In genomic region chr9:90007516-90008430, GRCh38 we compare ENCODE assay signal across 14 cellular contexts.
DNase-seq lines count a peak whose midpoint lies in the region; ATAC-seq and TF ChIP-seq lines count a peak whose summit lies in the region.
"Had no signal": no experiment of that assay in that cellular context is flagged by ENCODE, and none has a peak within 500 bp of the region (broad histone marks: within the 10 kb centered on the region; RNA-seq: fewer than 3 reads in every experiment).

No MANE protein-coding gene starts in this region.

- H3K9me3 Mint-ChIP-seq in effector memory CD8-positive, alpha-beta T cell: no peaks in the 10 kb centered on the region

- no peak overlapping the region for H3K4me3 ChIP-seq in fibroblast of pulmonary artery (replicated peaks; ENCODE audit: low read depth, low read length)
- no peak overlapping the region for H3K4me3 ChIP-seq in psoas muscle
- H3K4me3 ChIP-seq in tibial nerve: no peak overlapping the region
- H3K4me3 ChIP-seq: upper lobe of left lung had no signal

- DNase-seq in Daoy (ENCODE audit: low read depth): peak; percentile 61
- DNase-seq in RPMI7951 (ENCODE audit: low read depth): peak; percentile 0
- DNase-seq in fibroblast of pulmonary artery (ENCODE audit: low read depth): peak; percentile 54
- no peak for DNase-seq in psoas muscle
- no peak for DNase-seq in effector memory CD8-positive, alpha-beta T cell
- no peak for DNase-seq in tibial nerve (ENCODE audit: low spot score in 2 of 2)
- DNase-seq in hypothalamus (lab: John Stamatoyannopoulos, UW): no peak
- DNase-seq: activated naive CD4-positive, alpha-beta T cell treated with Interleukin-2 at 50 U/mL for 16 hours; DMS 273 treated with DMSO at 0.1 percent for 48 hours; NCI-H1694 treated with DMSO at 0.1 percent for 48 hours; stimulated activated CD4-positive, alpha-beta T cell treated with anti-CD3 and anti-CD28 coated beads, Interleukin-1b, Interleukin-23, amount 100 ng/mL, for 48 hours; upper lobe of left lung had no signal

- TF ChIP-seq POLR2A in tibial nerve (IDR thresholded peaks at IDR 0.05): no peak

- H3K36me3 Mint-ChIP-seq in effector memory CD8-positive, alpha-beta T cell (ENCODE audit: insufficient read depth): no peaks in the 10 kb centered on the region

- no peaks in the 10 kb centered on the region for H3K36me3 ChIP-seq in psoas muscle (ENCODE audit: insufficient read depth in 1 of 2, low read depth in 1 of 2)
- H3K36me3 ChIP-seq in tibial nerve: no peaks in the 10 kb centered on the region
- H3K36me3 ChIP-seq: upper lobe of left lung had no signal

- TF ChIP-seq EP300 in tibial nerve (IDR thresholded peaks at IDR 0.05): no peak

- intact Hi-C loops in psoas muscle (cut with DNase I): loop anchor here in 1 of 2 donors (10.0 kb wide), 1 partner anchor 403 kb away; the partner anchor contains the start of gene GADD45G

- peak; percentile 79 to 88 (median 82) for ATAC-seq in psoas muscle
- ATAC-seq in HG03469 (IDR thresholded peaks at IDR 0.05; ENCODE audit: unreplicated experiment): no peak
- no peak for ATAC-seq in effector memory CD8-positive, alpha-beta T cell (replicated peaks)
- ATAC-seq: Right ventricle myocardium inferior had no signal

- 50 to 68% (median 55%) methylated on average over 11 of the region's 11 CpGs for WGBS in psoas muscle, 3 donors
- 65 to 68% methylated on average over 11 of the region's 11 CpGs for WGBS in tibial nerve, 2 donors

- no peaks in the 10 kb centered on the region for H3K27me3 ChIP-seq in psoas muscle (ENCODE audit: insufficient read depth in 3 of 3, low read length in 2 of 3)
- no peaks in the 10 kb centered on the region for H3K27me3 ChIP-seq in tibial nerve
- H3K27me3 ChIP-seq: upper lobe of left lung had no signal

- H3K27ac ChIP-seq in psoas muscle (peak overlapping the region; percentile 59), tibial nerve (no peak overlapping the region)

- H3K27me3 Mint-ChIP-seq in effector memory CD8-positive, alpha-beta T cell: peaks cover 0 to 39% of the 10 kb centered on the region in 2 donors

- no peak for TF ChIP-seq CTCF in fibroblast of pulmonary artery (IDR thresholded peaks at IDR 0.05; ENCODE audit: low read length, missing control alignments)
- TF ChIP-seq CTCF in psoas muscle (IDR thresholded peaks at IDR 0.05): no peak
- TF ChIP-seq CTCF in tibial nerve (IDR thresholded peaks at IDR 0.05): no peak

- H3K9me3 ChIP-seq in psoas muscle: no peaks in the 10 kb centered on the region
- H3K9me3 ChIP-seq in tibial nerve: no peaks in the 10 kb centered on the region
- H3K9me3 ChIP-seq: upper lobe of left lung had no signal

- no peak overlapping the region for H3K27ac Mint-ChIP-seq in effector memory CD8-positive, alpha-beta T cell

- peaks cover 14% of the 10 kb centered on the region for H3K4me1 ChIP-seq in psoas muscle
- peaks cover 0 to 23% (median 12%) of the 10 kb centered on the region in 4 donors for H3K4me1 ChIP-seq in tibial nerve

- H3K4me3 Mint-ChIP-seq in effector memory CD8-positive, alpha-beta T cell: no peak overlapping the region

- no peaks in the 10 kb centered on the region for H3K4me1 Mint-ChIP-seq in effector memory CD8-positive, alpha-beta T cell (ENCODE audit: low read depth in 2 of 2)

Comparison
In these comparisons a context has a peak if more than half of its experiments do, and no peak if none do; other contexts are left out.
1. DNase-seq: peak in Daoy (single experiment), RPMI7951 (single experiment) and fibroblast of pulmonary artery (single experiment); none in psoas muscle (0 of 2), effector memory CD8-positive, alpha-beta T cell (0 of 3), tibial nerve (0 of 2) and hypothalamus (0 of 51).
2. ATAC-seq: peak in psoas muscle (4 of 4); none in HG03469 (single experiment) and effector memory CD8-positive, alpha-beta T cell (single experiment).